ENCODE assay signal across 22 cellular contexts in the genomic region with DNA sequence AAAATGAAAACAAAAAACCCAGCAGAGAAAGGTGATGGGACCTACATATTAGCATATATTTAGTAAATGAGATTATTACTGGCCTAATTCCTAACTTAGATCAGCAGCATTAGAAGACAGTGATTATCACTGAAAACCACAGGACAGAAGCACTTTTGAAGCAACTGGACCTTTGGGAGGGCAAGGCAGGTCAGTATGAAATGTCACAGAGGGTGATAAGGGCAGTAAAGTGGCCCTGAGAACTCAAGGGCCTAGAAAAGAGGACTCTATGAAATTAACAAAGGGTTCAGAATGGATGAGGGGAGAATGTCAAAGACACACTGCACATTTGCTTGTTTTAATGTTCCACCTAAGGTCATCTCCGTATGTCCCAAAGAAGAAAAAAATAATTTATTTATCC.
A peak's percentile ranks its signal among the peaks of the same experiment; 100 is the strongest.
DNase-seq lines count a peak whose midpoint lies in the region; ATAC-seq and TF ChIP-seq lines count a peak whose summit lies in the region.
"Had no signal": no experiment of that assay in that cellular context is flagged by ENCODE, and none has a peak within 500 bp of the region (broad histone marks: within the 10 kb centered on the region; RNA-seq: fewer than 3 reads in every experiment).

No MANE protein-coding gene starts in this region.

- TF ChIP-seq CTCF in 22Rv1 (IDR thresholded peaks at IDR 0.05) (no peak), DOHH2 (IDR thresholded peaks at IDR 0.05; ENCODE audit: low read depth, low read length, poor library complexity, severe bottlenecking) (no peak)

- H3K4me2 ChIP-seq in DOHH2 (ENCODE audit: low read length) = peak overlapping the region; percentile 57
- H3K4me2 ChIP-seq: BLaER1 had no signal

- no peaks in the 10 kb centered on the region for H3K9me3 ChIP-seq in DOHH2 (ENCODE audit: control insufficient read depth, insufficient read depth, low read length)
- H3K9me3 ChIP-seq: BLaER1, HAP-1, thyroid gland had no signal

- peak overlapping the region; percentile 82 for H3K27ac Mint-ChIP-seq in central memory CD8-positive, alpha-beta T cell (ENCODE audit: low read depth)
- H3K27ac Mint-ChIP-seq in natural killer cell treated with Interleukin-12 subunit alpha and Interleukin-12 subunit beta and Interleukin-15 and Interleukin-18, amount 100 ng/mL, for 72 hours = peak overlapping the region in 1 of 2 donors; percentile 20
- H3K27ac Mint-ChIP-seq: activated CD4-positive, alpha-beta T cell treated with anti-CD3 and anti-CD28 coated beads for 36 hours had no signal

- peaks cover 65% of the 10 kb centered on the region for H3K4me1 Mint-ChIP-seq in central memory CD8-positive, alpha-beta T cell
- peaks cover 31 to 36% of the 10 kb centered on the region in 2 donors for H3K4me1 Mint-ChIP-seq in natural killer cell treated with Interleukin-12 subunit alpha and Interleukin-12 subunit beta and Interleukin-15 and Interleukin-18, amount 100 ng/mL, for 72 hours (ENCODE audit: low read depth in 2 of 2)

- no peak for DNase-seq in central memory CD8-positive, alpha-beta T cell (ENCODE audit: low spot score in 2 of 2)
- DNase-seq in natural killer cell treated with Interleukin-12 subunit alpha and Interleukin-12 subunit beta and Interleukin-15 and Interleukin-18, amount 100 ng/mL, for 72 hours (ENCODE audit: low spot score) = no peak
- DNase-seq in Kasumi-1 (lab: John Stamatoyannopoulos, UW) = no peak
- DNase-seq in KG1 (lab: John Stamatoyannopoulos, UW) = no peak
- no peak for DNase-seq in stimulated activated naive CD4-positive, alpha-beta T cell treated with Interleukin-2 at 50 U/mL for 16 hours (lab: John Stamatoyannopoulos, UW)
- DNase-seq: activated CD4-positive, alpha-beta T cell treated with anti-CD3 and anti-CD28 coated beads for 36 hours; activated T-cell treated with anti-CD3 and anti-CD28 coated beads, Interleukin-2, amount 50 U/mL, for 4 hours; DND-41; glutamatergic neuron; kidney; mammary epithelial cell; MM.1S; NCI-H1417; NCI-H82; thyroid gland had no signal

- H3K36me3 ChIP-seq in DOHH2 (ENCODE audit: control insufficient read depth, low read length) = peaks cover 27% of the 10 kb centered on the region

- peaks cover 12% of the 10 kb centered on the region for H3K9me3 Mint-ChIP-seq in central memory CD8-positive, alpha-beta T cell
- no peaks in the 10 kb centered on the region for H3K9me3 Mint-ChIP-seq in natural killer cell treated with Interleukin-12 subunit alpha and Interleukin-12 subunit beta and Interleukin-15 and Interleukin-18, amount 100 ng/mL, for 72 hours
- H3K9me3 Mint-ChIP-seq: activated T-cell treated with anti-CD3 and anti-CD28 coated beads, Interleukin-2, amount 50 U/mL, for 4 hours; stimulated activated naive CD8-positive, alpha-beta T cell treated with anti-CD3 and anti-CD28 coated beads, Interleukin-15, Interleukin-2, amounts not matched to agents 100 ng/mL and 50 ng/mL, for 24 hours had no signal

- no peaks in the 10 kb centered on the region for H3K79me2 ChIP-seq in DOHH2 (ENCODE audit: control insufficient read depth, low read length)

- no peaks in the 10 kb centered on the region for H3K27me3 ChIP-seq in DOHH2 (ENCODE audit: control insufficient read depth, low read length)
- H3K27me3 ChIP-seq: BLaER1, thyroid gland had no signal

- H3K9me2 ChIP-seq in DOHH2 (replicated peaks; ENCODE audit: control insufficient read depth, low read length) = no peaks in the 10 kb centered on the region

- H3K27ac ChIP-seq in 22Rv1 = peak overlapping the region; percentile 29; the same call in 1 of the 2 replicates
- H3K27ac ChIP-seq in DOHH2 (ENCODE audit: low read depth, low read length) = no peak overlapping the region
- H3K27ac ChIP-seq: BLaER1, epithelial cell of prostate, thyroid gland had no signal

- H3K4me3 Mint-ChIP-seq in central memory CD8-positive, alpha-beta T cell = peak overlapping the region; percentile 52
- H3K4me3 Mint-ChIP-seq in natural killer cell treated with Interleukin-12 subunit alpha and Interleukin-12 subunit beta and Interleukin-15 and Interleukin-18, amount 100 ng/mL, for 72 hours = peak overlapping the region; percentile 49
- H3K4me3 Mint-ChIP-seq: activated CD4-positive, alpha-beta T cell treated with anti-CD3 and anti-CD28 coated beads for 36 hours; activated T-cell treated with anti-CD3 and anti-CD28 coated beads, Interleukin-2, amount 50 U/mL, for 4 hours; stimulated activated naive CD8-positive, alpha-beta T cell treated with anti-CD3 and anti-CD28 coated beads, Interleukin-15, Interleukin-2, amounts not matched to agents 100 ng/mL and 50 ng/mL, for 24 hours had no signal

- peaks cover 20% of the 10 kb centered on the region for H3K36me3 Mint-ChIP-seq in central memory CD8-positive, alpha-beta T cell (ENCODE audit: insufficient read depth)
- peaks cover 34% of the 10 kb centered on the region for H3K36me3 Mint-ChIP-seq in natural killer cell treated with Interleukin-12 subunit alpha and Interleukin-12 subunit beta and Interleukin-15 and Interleukin-18, amount 100 ng/mL, for 72 hours

- no peaks in the 10 kb centered on the region for H4K20me1 ChIP-seq in DOHH2 (ENCODE audit: control insufficient read depth, insufficient read depth, low read depth, low read length)
- H4K20me1 ChIP-seq: BLaER1 had no signal

- no peaks in the 10 kb centered on the region for H3K27me3 Mint-ChIP-seq in central memory CD8-positive, alpha-beta T cell
- H3K27me3 Mint-ChIP-seq in natural killer cell treated with Interleukin-12 subunit alpha and Interleukin-12 subunit beta and Interleukin-15 and Interleukin-18, amount 100 ng/mL, for 72 hours = no peaks in the 10 kb centered on the region
- H3K27me3 Mint-ChIP-seq: activated CD4-positive, alpha-beta T cell treated with anti-CD3 and anti-CD28 coated beads for 36 hours; stimulated activated naive CD8-positive, alpha-beta T cell treated with anti-CD3 and anti-CD28 coated beads, Interleukin-15, Interleukin-2, amounts not matched to agents 100 ng/mL and 50 ng/mL, for 24 hours had no signal

- H3K4me1 ChIP-seq in DOHH2 (ENCODE audit: control insufficient read depth, low read length) = peaks cover 36% of the 10 kb centered on the region
- H3K4me1 ChIP-seq: BLaER1 had no signal

- H3K4me3 ChIP-seq in DOHH2 (ENCODE audit: low read length) = peak overlapping the region; percentile 2; the same call in 1 of the 2 replicates
- H3K4me3 ChIP-seq: BLaER1, HAP-1, thyroid gland had no signal

- ATAC-seq in central memory CD8-positive, alpha-beta T cell (replicated peaks; ENCODE audit: extremely low read depth, poor library complexity, severe bottlenecking) = no peak
- ATAC-seq in natural killer cell treated with Interleukin-12 subunit alpha and Interleukin-12 subunit beta and Interleukin-15 and Interleukin-18, amount 100 ng/mL, for 72 hours = no peak
- ATAC-seq: activated T-cell treated with anti-CD3 and anti-CD28 coated beads, Interleukin-2, amount 50 U/mL, for 4 hours; SK-N-SH treated with all-trans-retinoic acid at 6 μM for 48 hours had no signal

- no peaks in the 10 kb centered on the region for H3F3A ChIP-seq in DOHH2 (ENCODE audit: control insufficient read depth, insufficient read depth)
